Comparison of ENCODE assay signal across 1 cellular context in genomic region chr16:30557950-30558788, GRCh38.
TF ChIP-seq lines count a peak whose summit lies in the region.

Gene ZNF764 (minus strand): TSS chr16:30558374. CDS start chr16:30558182, 192 bp downstream.

TF ChIP-seq in K562, 482 proteins besides CTCF, POLR2A, EP300 and RAD21 (continued from another document and continues in another):
- TF ChIP-seq MGA (IDR thresholded peaks at IDR 0.05): no peak; the same call in 1 of the 2 replicates
- peak; percentile 94; the same call in 1 of the 2 replicates for TF ChIP-seq RBM14 (IDR thresholded peaks at IDR 0.05; ENCODE audit: borderline replicate concordance, insufficient read depth, low read depth, low read length)
- no peak for TF ChIP-seq NR0B1 (IDR thresholded peaks at IDR 0.05; ENCODE audit: partially characterized antibody)
- TF ChIP-seq TCFL5 (CRISPR knock-in tag; conservative IDR thresholded peaks at IDR 0.05): peak; percentile 21; the same call in 1 of the 2 replicates
- no peak for TF ChIP-seq SRSF9 (IDR thresholded peaks at IDR 0.05; ENCODE audit: borderline replicate concordance, low read depth, low read length)
- TF ChIP-seq RBM25 (IDR thresholded peaks at IDR 0.05; ENCODE audit: low read depth, low read length, severe bottlenecking): no peak
- no peak for TF ChIP-seq ZNF316 (IDR thresholded peaks at IDR 0.05)
- peak; percentile 84 for TF ChIP-seq HCFC1 (IDR thresholded peaks at IDR 0.05; ENCODE audit: low read depth, low read length)
- TF ChIP-seq RFX1 (IDR thresholded peaks at IDR 0.05): peak; percentile 80
- TF ChIP-seq KAT8 (IDR thresholded peaks at IDR 0.05; ENCODE audit: low read depth): no peak
- no peak for TF ChIP-seq XRCC4 (IDR thresholded peaks at IDR 0.05; ENCODE audit: extremely low read depth, insufficient read depth, insufficient read length)
- TF ChIP-seq LEF1 (IDR thresholded peaks at IDR 0.05): no peak
- no peak for TF ChIP-seq BDP1 (IDR thresholded peaks at IDR 0.05; ENCODE audit: insufficient read depth, insufficient read length)
- no peak for TF ChIP-seq MAFF (IDR thresholded peaks at IDR 0.05; ENCODE audit: low read length)
- no peak for TF ChIP-seq ZNF224 (CRISPR knock-in tag; IDR thresholded peaks at IDR 0.05)
- no peak for TF ChIP-seq TCF15 (CRISPR knock-in tag; IDR thresholded peaks at IDR 0.05)
- TF ChIP-seq SMC3 (conservative IDR thresholded peaks at IDR 0.05; ENCODE audit: insufficient read depth, low read depth, low read length): no peak
- TF ChIP-seq ZNF212 (CRISPR knock-in tag; IDR thresholded peaks at IDR 0.05): no peak
- TF ChIP-seq ZNF766 (CRISPR knock-in tag; conservative IDR thresholded peaks at IDR 0.05): peak; percentile 88
- TF ChIP-seq DNMT1 (IDR thresholded peaks at IDR 0.05): no peak
- TF ChIP-seq CUX1 (CRISPR knock-in tag; IDR thresholded peaks at IDR 0.05): no peak
- TF ChIP-seq PRPF4 (IDR thresholded peaks at IDR 0.05; ENCODE audit: insufficient read depth, low read depth, low read length, poor library complexity, severe bottlenecking): no peak
- TF ChIP-seq POLR2G (IDR thresholded peaks at IDR 0.05; ENCODE audit: low read depth, low read length): peak; percentile 85
- TF ChIP-seq PHB (CRISPR knock-in tag; IDR thresholded peaks at IDR 0.05): peak; percentile 94
- peak; percentile 90 for TF ChIP-seq POLR2H (tag; IDR thresholded peaks at IDR 0.05; ENCODE audit: low read depth)
- peak in 1 of 2 experiments; percentile 99; a peak in 2 of 4 replicates for TF ChIP-seq ZNF639 (CRISPR knock-in tag; conservative IDR thresholded peaks at IDR 0.05 in 1 of 2, IDR thresholded peaks at IDR 0.05 in 1 of 2)
- TF ChIP-seq NCOR1 (IDR thresholded peaks at IDR 0.05): no peak
- no peak for TF ChIP-seq HLTF (IDR thresholded peaks at IDR 0.05)
- no peak for TF ChIP-seq ZNF444 (CRISPR knock-in tag; IDR thresholded peaks at IDR 0.05)
- TF ChIP-seq UBTF (IDR thresholded peaks at IDR 0.05; ENCODE audit: borderline replicate concordance in 1 of 2, low read depth in 2 of 2, low read length in 2 of 2): 0 out of 4 replicates have a peak, but pooled peaks have one; percentile 25 to 59
- no peak for TF ChIP-seq BCLAF1 (IDR thresholded peaks at IDR 0.05; ENCODE audit: borderline replicate concordance in 1 of 2, control insufficient read depth in 1 of 2, low read depth in 2 of 2, low read length in 1 of 2)
- TF ChIP-seq ZNF436 (CRISPR knock-in tag; IDR thresholded peaks at IDR 0.05): no peak
